Comparison of ENCODE assay signal across 8 cellular contexts in the genomic region with DNA sequence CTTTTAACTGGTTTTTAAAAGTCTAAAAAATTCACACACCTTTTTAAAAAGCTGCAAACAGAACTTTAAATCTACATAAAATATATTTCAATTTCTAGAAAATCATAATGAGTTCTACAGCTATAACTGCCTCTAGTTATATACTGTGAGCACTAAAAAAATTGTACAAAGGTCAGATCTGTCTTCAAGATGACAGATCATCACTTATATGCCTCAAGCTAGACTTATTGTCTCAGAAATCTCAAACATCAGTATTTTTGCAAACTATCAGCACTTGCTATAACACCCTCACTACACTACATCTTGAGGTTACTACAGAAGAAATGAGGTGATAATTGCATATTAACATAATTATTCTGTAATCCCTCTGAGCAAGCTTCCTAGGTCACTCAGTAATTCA.
"Had no signal": no experiment of that assay in that cellular context is flagged by ENCODE, and none has a peak within 500 bp of the region (broad histone marks: within the 10 kb centered on the region; RNA-seq: fewer than 3 reads in every experiment).

No MANE protein-coding gene starts in this region.

- FAIRE-seq: H1, H54, HepG2 had no signal

- H3K4me3 ChIP-seq: GM23338 had no signal

- H3K27me3 Mint-ChIP-seq: IgD-negative memory B cell had no signal

- DNase-seq: H9, HCEC 1CT, KBM-7 had no signal

- H3K4me3 Mint-ChIP-seq: GM23338, H9, IgD-negative memory B cell had no signal

- H3K27ac Mint-ChIP-seq: GM23338, H9 had no signal

- ATAC-seq: GM23338, HepG2 had no signal
